In the genomic region with DNA sequence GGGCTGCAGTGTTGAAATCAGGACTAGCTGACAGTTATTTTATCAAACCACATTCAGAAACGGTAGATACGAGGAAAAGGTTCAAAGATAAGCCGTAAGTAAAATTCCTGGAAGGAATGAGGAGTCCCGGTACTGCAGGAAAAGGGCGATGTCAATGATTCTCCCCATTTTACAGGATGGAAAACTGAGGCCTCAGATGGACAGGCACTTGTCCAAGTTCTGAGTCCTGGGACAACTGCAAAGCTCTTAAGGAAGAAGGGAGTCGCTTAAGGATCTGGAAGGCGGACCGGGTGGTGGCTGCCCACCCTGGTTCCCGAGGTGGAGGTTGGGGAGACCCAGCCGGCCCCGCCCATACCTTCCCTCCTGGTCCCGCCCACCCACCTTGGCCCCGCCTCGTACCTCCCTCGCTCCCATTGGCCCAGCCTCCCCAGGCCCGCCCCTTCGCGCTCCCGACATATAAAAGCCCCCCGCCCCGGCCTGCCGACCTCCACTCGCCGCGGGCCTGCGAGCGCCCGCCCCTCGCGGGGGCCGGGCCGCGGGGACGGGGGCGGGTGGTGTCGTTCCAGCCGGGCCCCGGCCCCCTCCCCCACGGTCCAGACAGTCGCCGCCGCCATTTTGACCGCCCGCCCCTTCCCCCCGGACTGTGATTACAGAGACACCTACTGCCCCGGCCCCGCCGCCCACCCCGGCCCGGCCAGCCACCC, we compare ENCODE assay signal across 8 cellular contexts. TPM values are rescaled to one million over a fixed set of nuclear protein-coding genes. Genes with fewer than 3 reads are reported as not detected.
DNase-seq lines count a peak whose midpoint lies in the region; ATAC-seq and TF ChIP-seq lines count a peak whose summit lies in the region.

No MANE protein-coding gene starts in this region.

- peak overlapping the region; percentile 71 for H3K4me3 ChIP-seq in AG04449 (ENCODE audit: low read depth, low read length)

- H3K9me3 Mint-ChIP-seq in endothelial cell (ENCODE audit: unreplicated experiment) = no peaks in the 10 kb centered on the region

- ATAC-seq in HG03521 (IDR thresholded peaks at IDR 0.05; ENCODE audit: unreplicated experiment) = peak; percentile 46

- peaks cover 21% of the 10 kb centered on the region for H3K27me3 Mint-ChIP-seq in endothelial cell (ENCODE audit: unreplicated experiment)

- H3K27ac Mint-ChIP-seq in endothelial cell (ENCODE audit: unreplicated experiment) = peak overlapping the region; percentile 89

- peaks cover 8% of the 10 kb centered on the region for H3K4me1 Mint-ChIP-seq in endothelial cell (ENCODE audit: unreplicated experiment)

- DNase-seq in AG04449 (ENCODE audit: low read depth, low spot score) (no peak), NOMO-1 treated with dmso at 0.1 percent for 144 hours (lab: John Stamatoyannopoulos, UW; ENCODE audit: unreplicated experiment) (peak; percentile 63), endothelial cell (ENCODE audit: low spot score) (peak; percentile 96), middle frontal gyrus (ENCODE audit: extremely low spot score, low spot score) (peak; percentile 37)
- peak; percentile 78 for DNase-seq in activated CD8-positive, alpha-beta memory T cell treated with anti-CD3 and anti-CD28 coated beads, Interleukin-2, amount 50 U/mL, for 24 hours (ENCODE audit: extremely low read depth)
- peak; percentile 91 for DNase-seq in stimulated activated CD8-positive, alpha-beta memory T cell treated with anti-CD3 and anti-CD28 coated beads, Interleukin-15, amount 100 ng/mL, for 24 hours (ENCODE audit: low read depth)

- TF ChIP-seq POLR2A in GM18951 (IDR thresholded peaks at IDR 0.05; ENCODE audit: extremely low read depth, insufficient read depth, insufficient read length) = peak; percentile 80

- peaks cover 4% of the 10 kb centered on the region for H3K36me3 Mint-ChIP-seq in endothelial cell (ENCODE audit: low read depth, unreplicated experiment)

- POLR2A ChIA-PET in AG04449 (lab: Yijun Ruan, JAX) = interaction anchor here (0.6 to 1.1 kb wide), 3 partner anchors 8 to 131 kb away, joined by 3 to 4 read pairs (median 4); partner anchors contain the start of gene DCAF15

- in situ Hi-C loops in GM18951 (cut with MboI; ENCODE audit: low sequenced_read_pairs, unreplicated experiment) = no loop called here

- H3K4me3 Mint-ChIP-seq in endothelial cell (ENCODE audit: unreplicated experiment) = peak overlapping the region; percentile 95

- CTCF ChIA-PET in AG04449 (lab: Yijun Ruan, JAX) = interaction anchor here (0.7 to 1.4 kb wide), 3 partner anchors 26 to 123 kb away, joined by 3 to 5 read pairs (median 3); partner anchors contain the start of gene IL27RA

- TF ChIP-seq CTCF in AG04449 (IDR thresholded peaks at IDR 0.05; ENCODE audit: insufficient read depth, low read length, missing control alignments) = no peak
- TF ChIP-seq CTCF in endothelial cell (IDR thresholded peaks at IDR 0.05; ENCODE audit: unreplicated experiment) = no peak

RNA-seq across cellular contexts. Expression of gene RFX1, which starts 0.6 kb away (rescaled TPM):
- 16.2 TPM for total RNA-seq in endothelial cell (ENCODE audit: unreplicated experiment)

RNA-seq across cellular contexts. Expression of gene RLN3, which starts 22.4 kb away (rescaled TPM):
- not detected for total RNA-seq in endothelial cell (ENCODE audit: unreplicated experiment)

RNA-seq across cellular contexts. Expression of gene IL27RA, which starts 26.0 kb away (rescaled TPM):
- total RNA-seq in endothelial cell (ENCODE audit: unreplicated experiment) = 6.3 TPM

RNA-seq across cellular contexts. Expression of gene DCAF15, which starts 53.2 kb away (rescaled TPM):
- total RNA-seq in endothelial cell (ENCODE audit: unreplicated experiment) = 53.0 TPM

RNA-seq across cellular contexts. Expression of gene PALM3, which starts 56.3 kb away (rescaled TPM):
- total RNA-seq in endothelial cell (ENCODE audit: unreplicated experiment) = 0.90 TPM
